In the genomic region with DNA sequence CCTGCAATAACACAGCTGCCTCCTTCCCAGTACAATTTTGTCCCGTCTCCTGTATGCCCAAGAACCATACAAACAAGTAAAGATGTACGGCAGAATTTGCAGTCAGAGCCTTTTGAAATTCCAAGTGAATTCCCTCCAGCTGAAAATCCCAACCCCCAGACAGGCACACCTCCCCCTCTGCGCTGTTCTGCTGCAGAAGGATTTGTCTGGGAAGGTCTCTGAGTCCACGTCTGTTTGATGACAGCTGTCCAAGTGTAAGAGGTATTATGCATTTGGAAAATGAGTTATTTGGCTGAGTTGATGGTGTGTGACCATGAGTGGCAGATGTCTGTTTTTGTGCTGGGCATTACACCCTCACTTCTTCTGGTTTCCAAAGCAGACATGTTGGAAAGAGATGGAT, we compare ENCODE assay signal across 7 cellular contexts.
"Had no signal": no experiment of that assay in that cellular context is flagged by ENCODE, and none has a peak within 500 bp of the region (broad histone marks: within the 10 kb centered on the region; RNA-seq: fewer than 3 reads in every experiment).

No MANE protein-coding gene starts in this region.

- H3K9ac ChIP-seq: GM23248 had no signal

- H3K27ac Mint-ChIP-seq: HFFc6 had no signal

- DNase-seq: GM23248, GOT3, H7, HFFc6, IMR-90 had no signal

- H3K4me1 ChIP-seq: HAP-1 had no signal

- H2AFZ ChIP-seq: GM23248 had no signal

- H3K36me3 ChIP-seq: HAP-1 had no signal

- H3K4me3 Mint-ChIP-seq: HFFc6 had no signal

- H3K27ac ChIP-seq: GM23248 had no signal

- H3K4me3 ChIP-seq: GM23248, HAP-1, K562 had no signal
